In genomic region chr17:82053130-82053529, GRCh38 we compare ENCODE assay signal across 10 cellular contexts. TPM values are rescaled to one million over a fixed set of nuclear protein-coding genes. Genes with fewer than 3 reads are reported as not detected.
DNase-seq lines count a peak whose midpoint lies in the region; ATAC-seq and TF ChIP-seq lines count a peak whose summit lies in the region.
"Had no signal": no experiment of that assay in that cellular context is flagged by ENCODE, and none has a peak within 500 bp of the region (broad histone marks: within the 10 kb centered on the region; RNA-seq: fewer than 3 reads in every experiment).

No MANE protein-coding gene starts in this region.

- in situ Hi-C loops in astrocyte of the cerebellum (cut with HindIII; ENCODE audit: low sequenced_read_pairs): no loop called here

- POLR2A ChIA-PET in A673 (lab: Charles Lee; ENCODE audit: low non-redundant PET): no interaction called here

- H3K4me3 ChIP-seq in A673 (ENCODE audit: low read depth, low read length, poor library complexity, severe bottlenecking) (peak overlapping the region; percentile 96), HFF-Myc (replicated peaks; ENCODE audit: low read depth, low read length) (peak overlapping the region; percentile 87), astrocyte of the cerebellum (ENCODE audit: low read depth, low read length) (peak overlapping the region; percentile 76)

- peaks cover 56% of the 10 kb centered on the region for H3K36me3 ChIP-seq in A673 (ENCODE audit: insufficient read depth, low read length, poor library complexity, severe bottlenecking)

- intact Hi-C loops in A673 (cut with micrococcal nuclease; ENCODE audit: unreplicated experiment): no loop called here

- H3K27me3 Mint-ChIP-seq in memory B cell: no peaks in the 10 kb centered on the region

- peaks cover 5% of the 10 kb centered on the region for H3K36me3 Mint-ChIP-seq in memory B cell

- TF ChIP-seq CTCF in A673 (conservative IDR thresholded peaks at IDR 0.05; ENCODE audit: low read depth, low read length): no peak
- no peak for TF ChIP-seq CTCF in HFF-Myc (IDR thresholded peaks at IDR 0.05; ENCODE audit: low read depth, low read length, missing control alignments)
- TF ChIP-seq CTCF in astrocyte of the cerebellum (IDR thresholded peaks at IDR 0.05; ENCODE audit: low read depth, low read length, missing control alignments): no peak

- no peaks in the 10 kb centered on the region for H3K9me3 Mint-ChIP-seq in memory B cell

- H3K27ac ChIP-seq in A673 (ENCODE audit: low read depth, low read length, poor library complexity, severe bottlenecking): peak overlapping the region; percentile 73

- no peaks in the 10 kb centered on the region for H3K27me3 ChIP-seq in A673 (replicated peaks; ENCODE audit: insufficient read depth, low read depth, low read length, poor library complexity)

- peak overlapping the region; percentile 66 for H3K4me3 Mint-ChIP-seq in memory B cell

- peaks cover 8% of the 10 kb centered on the region for H3K4me1 Mint-ChIP-seq in memory B cell

- CTCF ChIA-PET in A673 (lab: Charles Lee): interaction anchor here (0.8 kb wide), 1 partner anchor 15 kb away, joined by 5 read pairs; the partner anchor contains the start of gene DCXR

- H3K27ac Mint-ChIP-seq in memory B cell: no peak overlapping the region

- DNase-seq in A673 (ENCODE audit: low spot score) (no peak), HFF-Myc (ENCODE audit: extremely low read depth, low read depth) (no peak), astrocyte of the cerebellum (ENCODE audit: low read depth) (no peak), memory B cell (ENCODE audit: low spot score in 2 of 2) (no peak), SHP77 (lab: John Stamatoyannopoulos, UW) (no peak), RKO (ENCODE audit: low spot score) (no peak)
- DNase-seq in central memory CD4-positive, alpha-beta T cell: no peak
- DNase-seq: NCI-H1930; stimulated activated CD4-positive, alpha-beta T cell treated with anti-CD3 and anti-CD28 coated beads, Interleukin-2, amount 100 ng/mL, for 24 hours had no signal

- ATAC-seq in memory B cell (ENCODE audit: low read depth) (no peak), HG03139 (IDR thresholded peaks at IDR 0.05; ENCODE audit: unreplicated experiment) (no peak)

- peaks cover 9% of the 10 kb centered on the region for H3K4me1 ChIP-seq in A673 (ENCODE audit: insufficient read depth, low read length, poor library complexity, severe bottlenecking)

- no peaks in the 10 kb centered on the region for H3K9me3 ChIP-seq in A673 (ENCODE audit: low read depth, low read length, poor library complexity, severe bottlenecking)

- no TSS peak for BruUV-seq in A673 (replicated peaks; lab: Mats Ljungman, UMichigan)

RNA-seq across cellular contexts. Expression of gene GPS1, which starts 1.4 kb away (rescaled TPM):
- 162 and 192 TPM in 2 replicates for total RNA-seq in A673 (2021)

RNA-seq across cellular contexts. Expression of gene RFNG, which starts 1.5 kb away (rescaled TPM):
- total RNA-seq in A673 (2021): 31.5 and 39.4 TPM in 2 replicates

RNA-seq across cellular contexts. Expression of gene DUS1L, which starts 12.5 kb away (rescaled TPM):
- 139 and 143 TPM in 2 replicates for total RNA-seq in A673 (2021)

RNA-seq across cellular contexts. Expression of gene DCXR, which starts 15.6 kb away (rescaled TPM):
- 140 and 191 TPM in 2 replicates for total RNA-seq in A673 (2021)

RNA-seq across cellular contexts. Expression of gene RAC3, which starts 21.7 kb away (rescaled TPM):
- 24.8 and 42.0 TPM in 2 replicates for total RNA-seq in A673 (2021)
